ENCODE assay signal across 2 cellular contexts in the genomic region with DNA sequence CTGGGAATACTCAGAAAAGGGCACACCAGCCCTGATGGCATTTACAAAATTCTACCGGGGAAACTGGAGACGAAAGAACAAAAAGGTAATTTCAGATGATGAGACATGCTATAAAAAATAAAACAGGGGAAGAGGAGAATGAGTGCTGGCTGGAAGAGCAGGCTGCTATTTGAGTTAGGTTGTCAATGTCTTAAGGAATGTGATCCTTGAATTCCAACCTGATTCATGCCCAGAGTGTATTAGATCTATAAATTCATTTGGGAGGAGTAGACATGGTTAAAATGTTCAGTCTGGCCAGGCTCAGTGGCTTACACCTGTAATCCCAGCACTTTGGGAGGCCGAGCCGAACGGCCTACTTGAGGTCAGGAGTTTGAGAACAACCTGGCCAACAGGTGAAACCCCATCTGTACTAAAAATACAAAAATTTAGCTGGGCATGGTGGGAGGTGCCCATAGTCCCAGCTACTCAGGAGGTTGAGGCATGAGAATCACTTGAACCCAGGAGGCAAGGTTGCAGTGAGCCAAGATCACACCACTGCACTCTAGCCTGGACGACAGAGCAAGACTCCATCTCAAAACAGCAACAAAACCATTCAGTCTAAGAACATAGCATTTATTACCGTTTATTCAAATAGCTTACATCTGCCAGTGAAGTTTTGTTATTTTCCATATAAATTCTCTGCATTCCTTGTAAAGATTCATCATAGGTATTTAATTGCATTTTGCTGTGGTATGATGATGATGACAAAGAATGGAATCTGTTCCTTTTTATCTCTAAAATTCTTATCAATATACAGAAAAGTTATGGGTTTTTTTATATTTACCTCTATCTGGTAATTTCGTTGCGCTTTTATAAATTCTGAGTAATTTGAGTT.
TF ChIP-seq lines count a peak whose summit lies in the region.

No MANE protein-coding gene starts in this region.

TF ChIP-seq in A549, 52 proteins besides CTCF, POLR2A, EP300 and RAD21:
- TF ChIP-seq TP53 (CRISPR knock-in tag; IDR thresholded peaks at IDR 0.05): no peak
- peak; percentile 49; the same call in 1 of the 2 replicates for TF ChIP-seq GATA3 (IDR thresholded peaks at IDR 0.05; ENCODE audit: borderline replicate concordance)
- TF ChIP-seq, protein P1, sequence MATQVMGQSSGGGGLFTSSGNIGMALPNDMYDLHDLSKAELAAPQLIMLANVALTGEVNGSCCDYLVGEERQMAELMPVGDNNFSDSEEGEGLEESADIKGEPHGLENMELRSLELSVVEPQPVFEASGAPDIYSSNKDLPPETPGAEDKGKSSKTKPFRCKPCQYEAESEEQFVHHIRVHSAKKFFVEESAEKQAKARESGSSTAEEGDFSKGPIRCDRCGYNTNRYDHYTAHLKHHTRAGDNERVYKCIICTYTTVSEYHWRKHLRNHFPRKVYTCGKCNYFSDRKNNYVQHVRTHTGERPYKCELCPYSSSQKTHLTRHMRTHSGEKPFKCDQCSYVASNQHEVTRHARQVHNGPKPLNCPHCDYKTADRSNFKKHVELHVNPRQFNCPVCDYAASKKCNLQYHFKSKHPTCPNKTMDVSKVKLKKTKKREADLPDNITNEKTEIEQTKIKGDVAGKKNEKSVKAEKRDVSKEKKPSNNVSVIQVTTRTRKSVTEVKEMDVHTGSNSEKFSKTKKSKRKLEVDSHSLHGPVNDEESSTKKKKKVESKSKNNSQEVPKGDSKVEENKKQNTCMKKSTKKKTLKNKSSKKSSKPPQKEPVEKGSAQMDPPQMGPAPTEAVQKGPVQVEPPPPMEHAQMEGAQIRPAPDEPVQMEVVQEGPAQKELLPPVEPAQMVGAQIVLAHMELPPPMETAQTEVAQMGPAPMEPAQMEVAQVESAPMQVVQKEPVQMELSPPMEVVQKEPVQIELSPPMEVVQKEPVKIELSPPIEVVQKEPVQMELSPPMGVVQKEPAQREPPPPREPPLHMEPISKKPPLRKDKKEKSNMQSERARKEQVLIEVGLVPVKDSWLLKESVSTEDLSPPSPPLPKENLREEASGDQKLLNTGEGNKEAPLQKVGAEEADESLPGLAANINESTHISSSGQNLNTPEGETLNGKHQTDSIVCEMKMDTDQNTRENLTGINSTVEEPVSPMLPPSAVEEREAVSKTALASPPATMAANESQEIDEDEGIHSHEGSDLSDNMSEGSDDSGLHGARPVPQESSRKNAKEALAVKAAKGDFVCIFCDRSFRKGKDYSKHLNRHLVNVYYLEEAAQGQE (IDR thresholded peaks at IDR 0.05): no peak

TF ChIP-seq in SK-N-SH, 30 proteins besides CTCF, POLR2A, EP300 and RAD21:
- TF ChIP-seq MXI1 (IDR thresholded peaks at IDR 0.05; ENCODE audit: low read depth, low read length): no peak
- TF ChIP-seq, protein P2, sequence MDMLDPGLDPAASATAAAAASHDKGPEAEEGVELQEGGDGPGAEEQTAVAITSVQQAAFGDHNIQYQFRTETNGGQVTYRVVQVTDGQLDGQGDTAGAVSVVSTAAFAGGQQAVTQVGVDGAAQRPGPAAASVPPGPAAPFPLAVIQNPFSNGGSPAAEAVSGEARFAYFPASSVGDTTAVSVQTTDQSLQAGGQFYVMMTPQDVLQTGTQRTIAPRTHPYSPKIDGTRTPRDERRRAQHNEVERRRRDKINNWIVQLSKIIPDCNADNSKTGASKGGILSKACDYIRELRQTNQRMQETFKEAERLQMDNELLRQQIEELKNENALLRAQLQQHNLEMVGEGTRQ (IDR thresholded peaks at IDR 0.05; ENCODE audit: borderline replicate concordance, low read depth, low read length): no peak
- TF ChIP-seq TEAD4 (IDR thresholded peaks at IDR 0.05; ENCODE audit: borderline replicate concordance, insufficient read depth): peak; percentile 92
- peak; percentile 47; the same call in 1 of the 2 replicates for TF ChIP-seq NFIC (IDR thresholded peaks at IDR 0.05; ENCODE audit: borderline replicate concordance)
- TF ChIP-seq NRF1 (IDR thresholded peaks at IDR 0.05; ENCODE audit: low read depth, low read length): no peak
- TF ChIP-seq ELF1 (IDR thresholded peaks at IDR 0.05): no peak
- no peak for TF ChIP-seq RFX5 (IDR thresholded peaks at IDR 0.05; ENCODE audit: low read length)
- TF ChIP-seq SMC3 (IDR thresholded peaks at IDR 0.05; ENCODE audit: low read depth, low read length): no peak
- TF ChIP-seq POLR2AphosphoS5 (IDR thresholded peaks at IDR 0.05; ENCODE audit: low read depth, low read length): peak; percentile 44; the same call in 1 of the 2 replicates
- TF ChIP-seq, protein P3, sequence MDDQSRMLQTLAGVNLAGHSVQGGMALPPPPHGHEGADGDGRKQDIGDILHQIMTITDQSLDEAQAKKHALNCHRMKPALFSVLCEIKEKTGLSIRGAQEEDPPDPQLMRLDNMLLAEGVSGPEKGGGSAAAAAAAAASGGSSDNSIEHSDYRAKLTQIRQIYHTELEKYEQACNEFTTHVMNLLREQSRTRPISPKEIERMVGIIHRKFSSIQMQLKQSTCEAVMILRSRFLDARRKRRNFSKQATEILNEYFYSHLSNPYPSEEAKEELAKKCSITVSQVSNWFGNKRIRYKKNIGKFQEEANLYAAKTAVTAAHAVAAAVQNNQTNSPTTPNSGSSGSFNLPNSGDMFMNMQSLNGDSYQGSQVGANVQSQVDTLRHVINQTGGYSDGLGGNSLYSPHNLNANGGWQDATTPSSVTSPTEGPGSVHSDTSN (IDR thresholded peaks at IDR 0.05): peak; percentile 58; the same call in 1 of the 2 replicates
- no peak for TF ChIP-seq MEF2A (IDR thresholded peaks at IDR 0.05; ENCODE audit: borderline replicate concordance, low read depth)
- no peak for TF ChIP-seq FOXJ3 (CRISPR knock-in tag; IDR thresholded peaks at IDR 0.05)
- no peak for TF ChIP-seq SIN3A (IDR thresholded peaks at IDR 0.05; ENCODE audit: borderline replicate concordance, low read depth, low read length)
- TF ChIP-seq, protein P4, sequence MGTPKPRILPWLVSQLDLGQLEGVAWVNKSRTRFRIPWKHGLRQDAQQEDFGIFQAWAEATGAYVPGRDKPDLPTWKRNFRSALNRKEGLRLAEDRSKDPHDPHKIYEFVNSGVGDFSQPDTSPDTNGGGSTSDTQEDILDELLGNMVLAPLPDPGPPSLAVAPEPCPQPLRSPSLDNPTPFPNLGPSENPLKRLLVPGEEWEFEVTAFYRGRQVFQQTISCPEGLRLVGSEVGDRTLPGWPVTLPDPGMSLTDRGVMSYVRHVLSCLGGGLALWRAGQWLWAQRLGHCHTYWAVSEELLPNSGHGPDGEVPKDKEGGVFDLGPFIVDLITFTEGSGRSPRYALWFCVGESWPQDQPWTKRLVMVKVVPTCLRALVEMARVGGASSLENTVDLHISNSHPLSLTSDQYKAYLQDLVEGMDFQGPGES (IDR thresholded peaks at IDR 0.05; ENCODE audit: low read depth, low read length): no peak
- TF ChIP-seq CHD2 (IDR thresholded peaks at IDR 0.05; ENCODE audit: low read length, partially characterized antibody): no peak
- no peak for TF ChIP-seq GABPA (IDR thresholded peaks at IDR 0.05; ENCODE audit: low read depth)
- no peak for TF ChIP-seq TAF1 (IDR thresholded peaks at IDR 0.05; ENCODE audit: borderline replicate concordance, low read depth, low read length)
- peak; percentile 50; the same call in 1 of the 2 replicates for TF ChIP-seq RXRA (IDR thresholded peaks at IDR 0.05; ENCODE audit: borderline replicate concordance, low read depth)
- TF ChIP-seq EZH2phosphoT487 (IDR thresholded peaks at IDR 0.05; ENCODE audit: borderline replicate concordance, low read depth): no peak
- TF ChIP-seq, protein P1 (IDR thresholded peaks at IDR 0.05; ENCODE audit: low read depth, low read length): no peak
- peak; percentile 73 for TF ChIP-seq JUND (IDR thresholded peaks at IDR 0.05)
- TF ChIP-seq, protein P5, sequence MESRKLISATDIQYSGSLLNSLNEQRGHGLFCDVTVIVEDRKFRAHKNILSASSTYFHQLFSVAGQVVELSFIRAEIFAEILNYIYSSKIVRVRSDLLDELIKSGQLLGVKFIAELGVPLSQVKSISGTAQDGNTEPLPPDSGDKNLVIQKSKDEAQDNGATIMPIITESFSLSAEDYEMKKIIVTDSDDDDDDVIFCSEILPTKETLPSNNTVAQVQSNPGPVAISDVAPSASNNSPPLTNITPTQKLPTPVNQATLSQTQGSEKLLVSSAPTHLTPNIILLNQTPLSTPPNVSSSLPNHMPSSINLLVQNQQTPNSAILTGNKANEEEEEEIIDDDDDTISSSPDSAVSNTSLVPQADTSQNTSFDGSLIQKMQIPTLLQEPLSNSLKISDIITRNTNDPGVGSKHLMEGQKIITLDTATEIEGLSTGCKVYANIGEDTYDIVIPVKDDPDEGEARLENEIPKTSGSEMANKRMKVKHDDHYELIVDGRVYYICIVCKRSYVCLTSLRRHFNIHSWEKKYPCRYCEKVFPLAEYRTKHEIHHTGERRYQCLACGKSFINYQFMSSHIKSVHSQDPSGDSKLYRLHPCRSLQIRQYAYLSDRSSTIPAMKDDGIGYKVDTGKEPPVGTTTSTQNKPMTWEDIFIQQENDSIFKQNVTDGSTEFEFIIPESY (IDR thresholded peaks at IDR 0.05; ENCODE audit: borderline replicate concordance, low read depth): no peak; the same call in 1 of the 2 replicates
- TF ChIP-seq YY1 (IDR thresholded peaks at IDR 0.05; ENCODE audit: low read depth): no peak
- TF ChIP-seq FOSL2 (IDR thresholded peaks at IDR 0.05; ENCODE audit: borderline replicate concordance, low read depth): peak; percentile 73; the same call in 1 of the 2 replicates
- TF ChIP-seq, protein P6, sequence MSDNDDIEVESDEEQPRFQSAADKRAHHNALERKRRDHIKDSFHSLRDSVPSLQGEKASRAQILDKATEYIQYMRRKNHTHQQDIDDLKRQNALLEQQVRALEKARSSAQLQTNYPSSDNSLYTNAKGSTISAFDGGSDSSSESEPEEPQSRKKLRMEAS (IDR thresholded peaks at IDR 0.05; ENCODE audit: low read depth): no peak
- TF ChIP-seq TCF12 (IDR thresholded peaks at IDR 0.05): peak; percentile 89
- no peak for TF ChIP-seq GATA2 (CRISPR knock-in tag; IDR thresholded peaks at IDR 0.05)
- peak; percentile 52; the same call in 1 of the 2 replicates for TF ChIP-seq FOXM1 (IDR thresholded peaks at IDR 0.05; ENCODE audit: low read depth)
- TF ChIP-seq, protein P7, sequence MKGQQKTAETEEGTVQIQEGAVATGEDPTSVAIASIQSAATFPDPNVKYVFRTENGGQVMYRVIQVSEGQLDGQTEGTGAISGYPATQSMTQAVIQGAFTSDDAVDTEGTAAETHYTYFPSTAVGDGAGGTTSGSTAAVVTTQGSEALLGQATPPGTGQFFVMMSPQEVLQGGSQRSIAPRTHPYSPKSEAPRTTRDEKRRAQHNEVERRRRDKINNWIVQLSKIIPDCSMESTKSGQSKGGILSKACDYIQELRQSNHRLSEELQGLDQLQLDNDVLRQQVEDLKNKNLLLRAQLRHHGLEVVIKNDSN (IDR thresholded peaks at IDR 0.05; ENCODE audit: borderline replicate concordance, low read depth): no peak
- no peak for TF ChIP-seq RCOR1 (IDR thresholded peaks at IDR 0.05; ENCODE audit: low read length)
